In genomic region chr5:77239126-77239741, GRCh38 we compare ENCODE assay signal across 12 cellular contexts. TPM values are rescaled to one million over a fixed set of nuclear protein-coding genes. Genes with fewer than 3 reads are reported as not detected.
DNase-seq lines count a peak whose midpoint lies in the region; ATAC-seq and TF ChIP-seq lines count a peak whose summit lies in the region.
"Had no signal": no experiment of that assay in that cellular context is flagged by ENCODE, and none has a peak within 500 bp of the region (broad histone marks: within the 10 kb centered on the region; RNA-seq: fewer than 3 reads in every experiment).

No MANE protein-coding gene starts in this region.

- H3K4me3 Mint-ChIP-seq in osteocyte (ENCODE audit: unreplicated experiment) = no peak overlapping the region
- H3K4me3 Mint-ChIP-seq: nephron; stimulated activated naive B cell treated with anti-CD40 and anti-IgM and Interleukin-4, amounts not matched to agents 10 μg/mL and 1 μg/mL and 100 μg/mL, for 72 hours had no signal

- H3K27me3 Mint-ChIP-seq in osteocyte (ENCODE audit: unreplicated experiment) = peaks cover 16% of the 10 kb centered on the region
- H3K27me3 Mint-ChIP-seq: stimulated activated naive B cell treated with anti-CD40 and anti-IgM and Interleukin-4, amounts not matched to agents 10 μg/mL and 1 μg/mL and 100 μg/mL, for 72 hours had no signal

- DNase-seq in NOMO-1 treated with DMSO at 0.1 percent for 48 hours (lab: John Stamatoyannopoulos, UW; ENCODE audit: unreplicated experiment) (peak; percentile 36), NOMO-1 treated with dmso at 0.1 percent for 144 hours (lab: John Stamatoyannopoulos, UW; ENCODE audit: unreplicated experiment) (no peak), cardiac fibroblast (ENCODE audit: low read depth in 2 of 2) (peak; percentile 29 to 48), osteocyte (ENCODE audit: extremely low spot score, unreplicated experiment) (no peak), HPDE6-E6E7 (ENCODE audit: extremely low spot score) (no peak), NK-92 (lab: John Stamatoyannopoulos, UW; ENCODE audit: unreplicated experiment) (no peak)
- DNase-seq: stimulated activated naive B cell treated with anti-CD40 and anti-IgM and Interleukin-4, amounts not matched to agents 10 μg/mL and 1 μg/mL and 100 μg/mL, for 72 hours had no signal

- ATAC-seq in HG03378 (IDR thresholded peaks at IDR 0.05; ENCODE audit: unreplicated experiment) = no peak

- H3K36me3 Mint-ChIP-seq in osteocyte (ENCODE audit: unreplicated experiment) = no peaks in the 10 kb centered on the region
- H3K36me3 Mint-ChIP-seq: stimulated activated naive B cell treated with anti-CD40 and anti-IgM and Interleukin-4, amounts not matched to agents 10 μg/mL and 1 μg/mL and 100 μg/mL, for 72 hours had no signal

- no peak overlapping the region for H3K4me3 ChIP-seq in cardiac fibroblast (replicated peaks in 1 of 2; ENCODE audit: low read depth in 2 of 2, low read length in 2 of 2)
- H3K4me3 ChIP-seq: BLaER1 treated with 17β-estradiol and CSF1 and Interleukin-3, amounts not matched to agents 10 nM and 100 nM; SK-N-MC had no signal

- TF ChIP-seq CTCF in LNCAP (IDR thresholded peaks at IDR 0.05) (peak; percentile 72), cardiac fibroblast (IDR thresholded peaks at IDR 0.05; ENCODE audit: low read depth, low read length) (peak; percentile 40), osteocyte (IDR thresholded peaks at IDR 0.05) (peak; percentile 56)

- no peak overlapping the region for H3K27ac Mint-ChIP-seq in osteocyte (ENCODE audit: unreplicated experiment)
- H3K27ac Mint-ChIP-seq: nephron; stimulated activated naive B cell treated with anti-CD40 and anti-IgM and Interleukin-4, amounts not matched to agents 10 μg/mL and 1 μg/mL and 100 μg/mL, for 72 hours had no signal

- peaks cover 7% of the 10 kb centered on the region for H3K9me3 Mint-ChIP-seq in osteocyte (ENCODE audit: unreplicated experiment)

- H3K4me1 Mint-ChIP-seq in osteocyte (ENCODE audit: unreplicated experiment) = no peaks in the 10 kb centered on the region
- H3K4me1 Mint-ChIP-seq: nephron had no signal

RNA-seq across cellular contexts. Expression of gene PDE8B, which starts 28.8 kb away (rescaled TPM):
- total RNA-seq in osteocyte = 2.0 and 2.5 TPM in 2 replicates

Comparison
In these comparisons a context has a peak if more than half of its experiments do, and no peak if none do; other contexts are left out.
1. DNase-seq: peak in NOMO-1 treated with DMSO at 0.1 percent for 48 hours (single experiment) and cardiac fibroblast (2 of 2); none in NOMO-1 treated with dmso at 0.1 percent for 144 hours (single experiment), osteocyte (single experiment), HPDE6-E6E7 (single experiment) and NK-92 (single experiment).
2. Peak in every context shown above with its lines, with median percentiles within 50 percentile points of each other: CTCF ChIP-seq.